ENCODE assay signal across 8 cellular contexts in the genomic region with DNA sequence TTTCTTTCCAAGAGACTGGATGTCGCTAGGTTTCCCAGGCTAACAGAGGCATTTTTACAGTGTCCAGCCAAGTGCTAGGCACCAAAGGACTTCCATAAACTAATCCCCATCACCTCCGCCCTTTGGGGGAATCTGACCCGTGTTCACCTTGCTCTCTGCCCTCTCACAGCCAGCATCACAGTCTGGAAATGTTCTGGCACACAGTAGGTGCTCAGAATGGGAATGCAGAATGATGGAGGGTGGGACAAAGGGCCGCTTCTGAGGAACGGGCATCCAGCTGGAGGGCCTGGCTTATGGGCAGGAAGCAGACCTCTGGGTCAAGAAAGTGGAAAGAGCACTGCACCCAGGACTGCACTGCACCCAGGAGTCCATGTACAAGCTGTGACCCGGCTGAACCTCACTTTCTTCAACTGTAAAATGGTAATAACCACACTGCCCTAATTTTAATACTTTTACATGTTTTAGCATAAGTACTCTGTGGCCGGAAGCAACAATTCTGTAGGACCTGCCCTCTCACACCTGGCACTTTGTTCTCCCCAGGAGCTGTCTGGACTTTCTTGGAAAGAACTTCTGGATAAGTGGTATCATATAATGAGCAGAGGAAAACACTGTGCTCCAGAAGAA. TPM values are rescaled to one million over a fixed set of nuclear protein-coding genes. Genes with fewer than 3 reads are reported as not detected.
A peak's percentile ranks its signal among the peaks of the same experiment; 100 is the strongest.
DNase-seq lines count a peak whose midpoint lies in the region; ATAC-seq, FAIRE-seq and TF ChIP-seq lines count a peak whose summit lies in the region.

No MANE protein-coding gene starts in this region.

- no peak for TF ChIP-seq CTCF in kidney (IDR thresholded peaks at IDR 0.05; ENCODE audit: borderline replicate concordance, extremely low read depth, insufficient read depth)

- H3K4me3 Mint-ChIP-seq in activated CD4-positive, alpha-beta T cell treated with anti-CD3 and anti-CD28 coated beads for 36 hours: peak overlapping the region; percentile 65
- peak overlapping the region; percentile 72 for H3K4me3 Mint-ChIP-seq in activated T-helper 17 cell treated with anti-CD3 and anti-CD28 coated beads, Interleukin-2, amount 50 U/mL, for 72 hours

- H3K27me3 ChIP-seq in subcutaneous abdominal adipose tissue (ENCODE audit: control insufficient read depth in 5 of 5, insufficient read depth in 4 of 5, low read length in 5 of 5): no peaks in the 10 kb centered on the region

- no peak for DNase-seq in activated CD4-positive, alpha-beta T cell treated with anti-CD3 and anti-CD28 coated beads for 36 hours
- no peak for DNase-seq in activated CD4-positive, alpha-beta T cell treated with anti-CD3 and anti-CD28 coated beads for 48 hours
- no peak for DNase-seq in kidney
- no peak for DNase-seq in AG08396 (ENCODE audit: low spot score)

- H3K27ac Mint-ChIP-seq in activated CD4-positive, alpha-beta T cell treated with anti-CD3 and anti-CD28 coated beads for 36 hours: peak overlapping the region; percentile 37
- H3K27ac Mint-ChIP-seq in activated T-helper 17 cell treated with anti-CD3 and anti-CD28 coated beads, Interleukin-2, amount 50 U/mL, for 72 hours: peak overlapping the region; percentile 6

- no peaks in the 10 kb centered on the region for H3K27me3 Mint-ChIP-seq in activated CD4-positive, alpha-beta T cell treated with anti-CD3 and anti-CD28 coated beads for 36 hours
- no peaks in the 10 kb centered on the region for H3K27me3 Mint-ChIP-seq in activated T-helper 17 cell treated with anti-CD3 and anti-CD28 coated beads, Interleukin-2, amount 50 U/mL, for 72 hours

- H3K9me3 Mint-ChIP-seq in activated CD4-positive, alpha-beta T cell treated with anti-CD3 and anti-CD28 coated beads for 36 hours (ENCODE audit: low read depth): no peaks in the 10 kb centered on the region
- no peaks in the 10 kb centered on the region for H3K9me3 Mint-ChIP-seq in activated T-helper 17 cell treated with anti-CD3 and anti-CD28 coated beads, Interleukin-2, amount 50 U/mL, for 72 hours

- H3K4me1 ChIP-seq in kidney (ENCODE audit: control insufficient read depth in 1 of 2, insufficient read depth in 1 of 2, low read depth in 1 of 2, low read length in 2 of 2) (peaks cover 6 to 16% of the 10 kb centered on the region in 2 donors), subcutaneous abdominal adipose tissue (ENCODE audit: control insufficient read depth in 5 of 5, insufficient read depth in 5 of 5, low read length in 5 of 5) (peaks cover 4 to 47% (median 40%) of the 10 kb centered on the region in 5 donors)

- ATAC-seq in activated CD4-positive, alpha-beta T cell treated with anti-CD3 and anti-CD28 coated beads for 36 hours: no peak
- no peak for ATAC-seq in activated T-helper 17 cell treated with anti-CD3 and anti-CD28 coated beads, Interleukin-2, amount 50 U/mL, for 72 hours (replicated peaks)
- no peak for ATAC-seq in GM18873 (IDR thresholded peaks at IDR 0.05; ENCODE audit: low FRiP score, unreplicated experiment)
- no peak for ATAC-seq in HG03045 (IDR thresholded peaks at IDR 0.05; ENCODE audit: unreplicated experiment)

- no peak for FAIRE-seq in kidney (lab: Jason Lieb, UNC)

- peak overlapping the region; percentile 61 to 63 for H3K4me3 ChIP-seq in kidney (ENCODE audit: low read length in 2 of 2)
- H3K4me3 ChIP-seq in subcutaneous abdominal adipose tissue (ENCODE audit: low read depth in 1 of 5, low read length in 5 of 5): peak overlapping the region; percentile 31 to 74 (median 66)

- H3K4me1 Mint-ChIP-seq in activated CD4-positive, alpha-beta T cell treated with anti-CD3 and anti-CD28 coated beads for 36 hours: peaks cover 27% of the 10 kb centered on the region
- peaks cover 17% of the 10 kb centered on the region for H3K4me1 Mint-ChIP-seq in activated T-helper 17 cell treated with anti-CD3 and anti-CD28 coated beads, Interleukin-2, amount 50 U/mL, for 72 hours

- POLR2A ChIA-PET in activated CD4-positive, alpha-beta T cell treated with anti-CD3 and anti-CD28 coated beads for 36 hours (lab: Charles Lee): interaction anchor here (0.6 to 1.0 kb wide), 4 partner anchors 54 to 116 kb away, joined by 3 to 4 read pairs (median 3); a partner anchor contains a TSS

- H3K9me3 ChIP-seq in kidney (ENCODE audit: control insufficient read depth in 1 of 2, low read length in 2 of 2): no peaks in the 10 kb centered on the region
- no peaks in the 10 kb centered on the region for H3K9me3 ChIP-seq in subcutaneous abdominal adipose tissue (ENCODE audit: control insufficient read depth in 5 of 5, low read length in 5 of 5)

- H3K27ac ChIP-seq in kidney (ENCODE audit: low read depth in 2 of 2, low read length in 2 of 2): no peak overlapping the region
- H3K27ac ChIP-seq in subcutaneous abdominal adipose tissue (ENCODE audit: low read depth, low read length): peak overlapping the region; percentile 93

- intact Hi-C loops in activated CD4-positive, alpha-beta T cell treated with anti-CD3 and anti-CD28 coated beads for 36 hours (cut with DNase I, micrococcal nuclease): loop anchor here in 1 of 2 experiments (1.0 kb wide), 4 partner anchors 57 to 89 kb away; a partner anchor contains a TSS
- intact Hi-C loops in kidney (cut with DNase I): no loop called here

- H3K36me3 Mint-ChIP-seq in activated CD4-positive, alpha-beta T cell treated with anti-CD3 and anti-CD28 coated beads for 36 hours (ENCODE audit: low read depth): peaks cover 1% of the 10 kb centered on the region
- H3K36me3 Mint-ChIP-seq in activated T-helper 17 cell treated with anti-CD3 and anti-CD28 coated beads, Interleukin-2, amount 50 U/mL, for 72 hours (ENCODE audit: low read depth): peaks cover 23% of the 10 kb centered on the region

- H3K36me3 ChIP-seq in kidney (ENCODE audit: control insufficient read depth in 1 of 2, insufficient read depth in 2 of 2, low read length in 2 of 2) (no peaks in the 10 kb centered on the region), subcutaneous abdominal adipose tissue (ENCODE audit: control insufficient read depth in 5 of 5, insufficient read depth in 5 of 5, low read length in 5 of 5) (peaks cover 0 to 3% (median 0%) of the 10 kb centered on the region in 5 donors)

- CTCF ChIA-PET in activated CD4-positive, alpha-beta T cell treated with anti-CD3 and anti-CD28 coated beads for 36 hours (lab: Charles Lee): interaction anchor here (0.6 to 1.3 kb wide), 13 partner anchors 9 to 321 kb away, joined by 3 to 6 read pairs (median 3); no protein-coding TSS in a partner anchor

- H3K9ac ChIP-seq in kidney (ENCODE audit: low read length in 2 of 2): peak overlapping the region in 1 of 2 donors; percentile 53
- H3K9ac ChIP-seq in subcutaneous abdominal adipose tissue (ENCODE audit: low read length in 5 of 5): peak overlapping the region; percentile 68 to 88 (median 81)

RNA-seq across cellular contexts. Expression of a gene that starts 0.9 kb away (rescaled TPM):
- 1 to 10 TPM; 2.7 to 4.0 TPM for total RNA-seq in activated CD4-positive, alpha-beta T cell treated with anti-CD3 and anti-CD28 coated beads for 36 hours
- total RNA-seq in activated T-helper 17 cell treated with anti-CD3 and anti-CD28 coated beads, Interleukin-2, amount 50 U/mL, for 72 hours: 1 to 10 TPM; 7.8 TPM
- total RNA-seq in kidney: 11.8 TPM
- polyA plus RNA-seq in kidney (ENCODE audit: insufficient read depth, low read depth, low replicate concordance): 19.7 TPM

RNA-seq across cellular contexts. Expression of a gene that starts 4.8 kb away (rescaled TPM):
- total RNA-seq in activated CD4-positive, alpha-beta T cell treated with anti-CD3 and anti-CD28 coated beads for 36 hours: 10 to 100 TPM; 12.4 to 13.3 TPM
- 10 to 100 TPM; 14.8 to 22.5 TPM for total RNA-seq in activated T-helper 17 cell treated with anti-CD3 and anti-CD28 coated beads, Interleukin-2, amount 50 U/mL, for 72 hours
- total RNA-seq in kidney: 39.2 TPM
- polyA plus RNA-seq in kidney (ENCODE audit: insufficient read depth, low read depth, low replicate concordance): 26.2 TPM

RNA-seq across cellular contexts. Expression of a gene that starts 57.0 kb away (rescaled TPM):
- total RNA-seq in activated CD4-positive, alpha-beta T cell treated with anti-CD3 and anti-CD28 coated beads for 36 hours: 100 to 1,000 TPM in 1 of 2 experiments, 10 to 100 TPM in 1; 66.6 to 111 TPM
- total RNA-seq in activated T-helper 17 cell treated with anti-CD3 and anti-CD28 coated beads, Interleukin-2, amount 50 U/mL, for 72 hours: 100 to 1,000 TPM; 111 to 116 TPM
- 147 TPM for total RNA-seq in kidney
- polyA plus RNA-seq in kidney (ENCODE audit: insufficient read depth, low read depth, low replicate concordance): 161 TPM

RNA-seq across cellular contexts. Expression of a gene that starts 58.1 kb away (rescaled TPM):
- total RNA-seq in activated CD4-positive, alpha-beta T cell treated with anti-CD3 and anti-CD28 coated beads for 36 hours: 1 to 10 TPM; 5.1 to 5.4 TPM
- total RNA-seq in activated T-helper 17 cell treated with anti-CD3 and anti-CD28 coated beads, Interleukin-2, amount 50 U/mL, for 72 hours: 10 to 100 TPM in 1 of 2 donors, 1 to 10 TPM in 1; 9.0 to 14.1 TPM
- 10.3 TPM for total RNA-seq in kidney
- polyA plus RNA-seq in kidney (ENCODE audit: insufficient read depth, low read depth, low replicate concordance): 11.4 TPM
